ENCODE assay signal across 11 cellular contexts in genomic region chr6:138682722-138683521, GRCh38.
DNase-seq lines count a peak whose midpoint lies in the region.
"Had no signal": no experiment of that assay in that cellular context is flagged by ENCODE, and none has a peak within 500 bp of the region (broad histone marks: within the 10 kb centered on the region; RNA-seq: fewer than 3 reads in every experiment).

No MANE protein-coding gene starts in this region.

- no peak overlapping the region for H3K9ac ChIP-seq in neuronal stem cell (ENCODE audit: low read depth, low read length, poor library complexity)

- peak overlapping the region; percentile 47 for H3K23ac ChIP-seq in neuronal stem cell (ENCODE audit: low read depth, low read length, poor library complexity)

- H2BK15ac ChIP-seq in neuronal stem cell (ENCODE audit: low read length), result peak overlapping the region; percentile 65

- no peaks in the 10 kb centered on the region for H3K27me3 ChIP-seq in neuronal stem cell (ENCODE audit: control insufficient read depth in 3 of 3, insufficient read depth in 3 of 3, low read depth in 1 of 3, low read length in 3 of 3)

- no CpG with 5 or more reads among the region's 25 CpGs for WGBS in neuronal stem cell (ENCODE audit: extremely low coverage in 2 of 2, insufficient read length in 2 of 2, insufficient replicate concordance in 1 of 2), 2 donors

- H3K4ac ChIP-seq in neuronal stem cell (ENCODE audit: low read length), result no peak overlapping the region

- H3K79me1 ChIP-seq in neuronal stem cell (ENCODE audit: low read depth, low read length), result peaks cover 1% of the 10 kb centered on the region

- no peak overlapping the region for H2AK5ac ChIP-seq in neuronal stem cell (ENCODE audit: low read depth, low read length)

- H2BK5ac ChIP-seq in neuronal stem cell (ENCODE audit: low read length), result no peak overlapping the region

- H4K8ac ChIP-seq in neuronal stem cell (ENCODE audit: low read depth, low read length), result no peak overlapping the region

- H3K4me3 ChIP-seq in neuronal stem cell (ENCODE audit: low read length in 2 of 2), result no peak overlapping the region

- H3K4me1 ChIP-seq in neuronal stem cell (ENCODE audit: control insufficient read depth in 2 of 2, insufficient read depth in 1 of 2, low read depth in 1 of 2, low read length in 2 of 2), result no peaks in the 10 kb centered on the region

- H2BK12ac ChIP-seq in neuronal stem cell (ENCODE audit: low read length), result no peak overlapping the region

- H3K27ac ChIP-seq in neuronal stem cell (replicated peaks; ENCODE audit: low read length), result no peak overlapping the region

- H3K4me2 ChIP-seq in neuronal stem cell (ENCODE audit: insufficient read depth, low read length, poor library complexity, severe bottlenecking), result no peak overlapping the region

- H3K9me3 ChIP-seq in neuronal stem cell (replicated peaks in 1 of 2; ENCODE audit: control insufficient read depth in 2 of 2, insufficient read depth in 1 of 2, low read depth in 1 of 2, low read length in 2 of 2), result no peaks in the 10 kb centered on the region

- peak overlapping the region; percentile 64 for H3K14ac ChIP-seq in neuronal stem cell (ENCODE audit: low read length)

- no peak overlapping the region for H4K91ac ChIP-seq in neuronal stem cell (ENCODE audit: low read depth, low read length, poor library complexity)

- no peak overlapping the region for H2AFZ ChIP-seq in neuronal stem cell (ENCODE audit: low read length)

- H2BK120ac ChIP-seq in neuronal stem cell (ENCODE audit: low read depth, low read length), result no peak overlapping the region

- DNase-seq in EH (ENCODE audit: low read depth) (peak; percentile 72), NCI-H69 (lab: John Stamatoyannopoulos, UW) (peak; percentile 96), dermis blood vessel endothelial cell (peak; percentile 86), neuronal stem cell (ENCODE audit: low spot score) (no peak), CD1c-positive myeloid dendritic cell (ENCODE audit: extremely low spot score) (no peak), T-helper 1 cell (no peak), medulla oblongata (ENCODE audit: extremely low spot score) (no peak)
- DNase-seq in stimulated activated naive CD4-positive, alpha-beta T cell (lab: John Stamatoyannopoulos, UW), result no peak
- DNase-seq: activated naive CD8-positive, alpha-beta T cell treated with anti-CD3 and anti-CD28 coated beads, Interleukin-2, amount 10 ng/mL, durations not matched to agents 7 days and 5 days; NCI-H2107; stimulated activated naive B cell treated with anti-CD40 and anti-IgM and Interleukin-4, amounts not matched to agents 10 μg/mL and 1 μg/mL and 100 μg/mL, for 72 hours had no signal

- no peak overlapping the region for H3K18ac ChIP-seq in neuronal stem cell (ENCODE audit: low read length)

- peaks cover 0 to 2% of the 10 kb centered on the region in 2 donors for H3K36me3 ChIP-seq in neuronal stem cell (replicated peaks in 1 of 2; ENCODE audit: control insufficient read depth in 2 of 2, insufficient read depth in 2 of 2, low read length in 2 of 2)

Comparison
In these comparisons a context has a peak if more than half of its experiments do, and no peak if none do; other contexts are left out.
1. DNase-seq: peak in EH (single experiment), NCI-H69 (single experiment) and dermis blood vessel endothelial cell (single experiment); none in neuronal stem cell (single experiment), CD1c-positive myeloid dendritic cell (single experiment), T-helper 1 cell (0 of 5), stimulated activated naive CD4-positive, alpha-beta T cell (0 of 6) and medulla oblongata (single experiment).